1 cellular context compared by ENCODE assay signal in genomic region chr7:101857358-101857794, GRCh38.
TF ChIP-seq lines count a peak whose summit lies in the region.

No MANE protein-coding gene starts in this region.

TF ChIP-seq in HCT116, 20 proteins besides CTCF, POLR2A, EP300 and RAD21 (continued from another document):
- TF ChIP-seq REST (IDR thresholded peaks at IDR 0.05; ENCODE audit: low read depth) (no peak), EZH2 (IDR thresholded peaks at IDR 0.05) (no peak), MAX (IDR thresholded peaks at IDR 0.05) (no peak), SRF (IDR thresholded peaks at IDR 0.05; ENCODE audit: low read depth) (no peak)
